In genomic region chr16:89491238-89491869, GRCh38 we compare ENCODE assay signal across 8 cellular contexts. TPM values are rescaled to one million over a fixed set of nuclear protein-coding genes. Genes with fewer than 3 reads are reported as not detected.
DNase-seq lines count a peak whose midpoint lies in the region; FAIRE-seq and TF ChIP-seq lines count a peak whose summit lies in the region.

No MANE protein-coding gene starts in this region.

- H3K9me3 Mint-ChIP-seq in activated naive CD8-positive, alpha-beta T cell (ENCODE audit: low read depth), result no peaks in the 10 kb centered on the region

- DNase-seq in BE2C, result no peak
- DNase-seq in HT1080 (ENCODE audit: low read depth), result peak; percentile 18
- DNase-seq in iris pigment epithelial cell (ENCODE audit: low read depth), result peak; percentile 50
- DNase-seq in superior temporal gyrus (ENCODE audit: extremely low spot score), result peak; percentile 22
- no peak for DNase-seq in RCC 7860 (ENCODE audit: low spot score)
- no peak for DNase-seq in foreskin melanocyte
- no peak for DNase-seq in activated CD8-positive, alpha-beta memory T cell treated with anti-CD3 and anti-CD28 coated beads, Interleukin-2, amount 50 U/mL, for 4 hours

- no peaks in the 10 kb centered on the region for H3K9me3 ChIP-seq in BE2C

- peaks cover 4% of the 10 kb centered on the region; the same call in 1 of the 2 replicates for H3K4me1 ChIP-seq in BE2C

- TF ChIP-seq CTCF in BE2C (IDR thresholded peaks at IDR 0.05; ENCODE audit: low read depth, low read length), result no peak

- peak overlapping the region; percentile 96 for H3K27ac Mint-ChIP-seq in activated naive CD8-positive, alpha-beta T cell

- FAIRE-seq in RCC 7860 (lab: Jason Lieb, UNC), result no peak

- H3K4me3 Mint-ChIP-seq in activated naive CD8-positive, alpha-beta T cell, result peak overlapping the region; percentile 93

- H3K4me1 Mint-ChIP-seq in activated naive CD8-positive, alpha-beta T cell (ENCODE audit: low read depth), result peaks cover 46% of the 10 kb centered on the region

- H3K36me3 ChIP-seq in BE2C, result peaks cover 12% of the 10 kb centered on the region

- H3K4me3 ChIP-seq in BE2C (ENCODE audit: low read depth, low read length), result peak overlapping the region; percentile 62

- H3K36me3 Mint-ChIP-seq in activated naive CD8-positive, alpha-beta T cell, result peaks cover 3% of the 10 kb centered on the region

- H3K27me3 ChIP-seq in BE2C, result no peaks in the 10 kb centered on the region

- no peaks in the 10 kb centered on the region for H3K27me3 Mint-ChIP-seq in activated naive CD8-positive, alpha-beta T cell

RNA-seq across cellular contexts. Expression of gene ANKRD11, which starts 1.0 kb away (rescaled TPM):
- polyA plus RNA-seq in BE2C (2012; ENCODE audit: insufficient read depth, insufficient read length, low read depth), result 335 TPM
- 62.6 and 79.1 TPM in 2 replicates for total RNA-seq in HT1080 (2014; rRNA removed; shearing (Covaris generic))
- polyA plus RNA-seq in HT1080 (2015; cell fraction: cytosol; rRNA removed), result 114 and 124 TPM in 2 replicates
- polyA plus RNA-seq in HT1080 (2015; cell fraction: nucleus; rRNA removed), result 199 and 214 TPM in 2 replicates

RNA-seq across cellular contexts. Expression of gene SPG7, which starts 16.8 kb away (rescaled TPM):
- 59.3 TPM for polyA plus RNA-seq in BE2C (2012; ENCODE audit: insufficient read depth, insufficient read length, low read depth)
- total RNA-seq in HT1080 (2014; rRNA removed; shearing (Covaris generic)), result 98.5 and 101 TPM in 2 replicates
- polyA plus RNA-seq in HT1080 (2015; cell fraction: cytosol; rRNA removed), result 48.6 and 93.7 TPM in 2 replicates
- polyA plus RNA-seq in HT1080 (2015; cell fraction: nucleus; rRNA removed), result 341 and 373 TPM in 2 replicates

Comparison
In these comparisons a context has a peak if more than half of its experiments do, and no peak if none do; other contexts are left out.
1. DNase-seq: peak in HT1080 (single experiment), iris pigment epithelial cell (single experiment) and superior temporal gyrus (single experiment); none in BE2C (single experiment), RCC 7860 (single experiment), foreskin melanocyte (single experiment) and activated CD8-positive, alpha-beta memory T cell treated with anti-CD3 and anti-CD28 coated beads, Interleukin-2, amount 50 U/mL, for 4 hours (single experiment).